ENCODE assay signal across 9 cellular contexts in genomic region chr2:204027105-204027504, GRCh38.
A peak's percentile ranks its signal among the peaks of the same experiment; 100 is the strongest.
DNase-seq lines count a peak whose midpoint lies in the region; ATAC-seq, FAIRE-seq and TF ChIP-seq lines count a peak whose summit lies in the region.
"Had no signal": no experiment of that assay in that cellular context is flagged by ENCODE, and none has a peak within 500 bp of the region (broad histone marks: within the 10 kb centered on the region; RNA-seq: fewer than 3 reads in every experiment).

No MANE protein-coding gene starts in this region.

- TF ChIP-seq POLR2A in GM12891 (IDR thresholded peaks at IDR 0.05; ENCODE audit: low read depth, low read length), result no peak

- POLR2A ChIA-PET in activated naive CD8-positive, alpha-beta T cell treated with anti-CD3 and anti-CD28 coated beads, Interleukin-2, amount 10 ng/mL, durations not matched to agents 7 days and 5 days (lab: Charles Lee), result no interaction called here

- DNase-seq in GM12891 (ENCODE audit: insufficient read length, low spot score) (no peak), ACHN (no peak), KG1 (lab: John Stamatoyannopoulos, UW) (no peak), anterior cingulate cortex (lab: John Stamatoyannopoulos, UW) (no peak), Ammon's horn (ENCODE audit: low spot score) (no peak)
- no peak for DNase-seq in activated naive CD8-positive, alpha-beta T cell treated with anti-CD3 and anti-CD28 coated beads, Interleukin-2, amount 10 ng/mL, durations not matched to agents 7 days and 5 days

- peaks cover 12% of the 10 kb centered on the region for H3K4me1 Mint-ChIP-seq in activated naive CD8-positive, alpha-beta T cell treated with anti-CD3 and anti-CD28 coated beads, Interleukin-2, amount 10 ng/mL, durations not matched to agents 7 days and 5 days

- no peak overlapping the region for H3K4me3 Mint-ChIP-seq in activated naive CD8-positive, alpha-beta T cell treated with anti-CD3 and anti-CD28 coated beads, Interleukin-2, amount 10 ng/mL, durations not matched to agents 7 days and 5 days

- H3K27ac Mint-ChIP-seq in activated naive CD8-positive, alpha-beta T cell treated with anti-CD3 and anti-CD28 coated beads, Interleukin-2, amount 10 ng/mL, durations not matched to agents 7 days and 5 days, result no peak overlapping the region

- H3K9me3 Mint-ChIP-seq in activated naive CD8-positive, alpha-beta T cell treated with anti-CD3 and anti-CD28 coated beads, Interleukin-2, amount 10 ng/mL, durations not matched to agents 7 days and 5 days, result peaks cover 2% of the 10 kb centered on the region

- ATAC-seq in GM21367 (IDR thresholded peaks at IDR 0.05; ENCODE audit: unreplicated experiment) (peak; percentile 93), HG03558 (IDR thresholded peaks at IDR 0.05; ENCODE audit: extremely low read depth, unreplicated experiment) (peak; percentile 95)
- ATAC-seq in activated naive CD8-positive, alpha-beta T cell treated with anti-CD3 and anti-CD28 coated beads, Interleukin-2, amount 10 ng/mL, durations not matched to agents 7 days and 5 days (ENCODE audit: low read depth), result peak; percentile 87
- ATAC-seq: K562 had no signal

- in situ Hi-C loops in ACHN (cut with HindIII; ENCODE audit: low pct_ligation_motif_present, low pct_unique_long_range_greater_than_20kb, low sequenced_read_pairs), result no loop called here

- H3K36me3 Mint-ChIP-seq in activated naive CD8-positive, alpha-beta T cell treated with anti-CD3 and anti-CD28 coated beads, Interleukin-2, amount 10 ng/mL, durations not matched to agents 7 days and 5 days, result peaks cover 1% of the 10 kb centered on the region

- no peaks in the 10 kb centered on the region for H3K27me3 Mint-ChIP-seq in activated naive CD8-positive, alpha-beta T cell treated with anti-CD3 and anti-CD28 coated beads, Interleukin-2, amount 10 ng/mL, durations not matched to agents 7 days and 5 days

- peak; percentile 45 for FAIRE-seq in GM12891 (lab: Jason Lieb, UNC)
- FAIRE-seq: K562 had no signal

TF ChIP-seq in GM12891, 5 proteins besides CTCF, POLR2A, EP300 and RAD21:
- TF ChIP-seq PAX5 (IDR thresholded peaks at IDR 0.05; ENCODE audit: insufficient read depth, low read length, severe bottlenecking), result no peak
- no peak for TF ChIP-seq POLR2AphosphoS5 (IDR thresholded peaks at IDR 0.05; ENCODE audit: low read depth, low read length)
- TF ChIP-seq SPI1 (IDR thresholded peaks at IDR 0.05; ENCODE audit: low read depth, low read length), result no peak
- no peak for TF ChIP-seq TAF1 (IDR thresholded peaks at IDR 0.05; ENCODE audit: low read depth, low read length)
- no peak; the same call in 1 of the 2 replicates for TF ChIP-seq POU2F2 (IDR thresholded peaks at IDR 0.05; ENCODE audit: low read depth, low read length)
